Comparison of ENCODE assay signal across 34 cellular contexts in genomic region chr3:129473067-129473765, GRCh38. TPM values are rescaled to one million over a fixed set of nuclear protein-coding genes. Genes with fewer than 3 reads are reported as not detected.
"Had no signal": no experiment of that assay in that cellular context is flagged by ENCODE, and none has a peak within 500 bp of the region (broad histone marks: within the 10 kb centered on the region; RNA-seq: fewer than 3 reads in every experiment).

No MANE protein-coding gene starts in this region.

- H3K9me3 ChIP-seq: ascending aorta, breast epithelium, Peyer's patch had no signal

- H3K9ac ChIP-seq: KMS-11 had no signal

- H3K4me2 ChIP-seq: KMS-11 had no signal

- DNase-seq: activated CD4-positive, alpha-beta T cell treated with anti-CD3 and anti-CD28 coated beads, Interleukin-2, amount 10 ng/mL, durations not matched to agents 24 days and 14 days; activated CD4-positive, alpha-beta T cell treated with anti-CD3 and anti-CD28 coated beads, Interleukin-2, amount 50 U/mL, for 4 hours; activated CD8-positive, alpha-beta T cell treated with anti-CD3 and anti-CD28 coated beads for 36 hours; activated gamma-delta T cell; activated naive CD4-positive, alpha-beta T cell treated with Interleukin-2 at 50 U/mL for 16 hours; activated naive CD8-positive, alpha-beta T cell treated with anti-CD3 and anti-CD28 coated beads, Interleukin-2, amount 10 ng/mL, durations not matched to agents 7 days and 5 days; activated T-cell treated with anti-CD3 and anti-CD28 coated beads, Interleukin-2, amount 50 U/mL, for 1 hour; amygdala; MM.1S; MV-4-11; NCI-H1092; NCI-H1436 treated with DMSO at 0.1 percent for 48 hours; NCI-H1694 treated with DMSO at 0.1 percent for 48 hours; NCI-H2029; NCI-H345; NCI-H524 treated with DMSO at 0.1 percent for 48 hours; PC-3; Peyer's patch; SIG-M5; SW 1271; T1000 had no signal

- H3K27ac ChIP-seq: ascending aorta, breast epithelium, KMS-11, Peyer's patch, RWPE1 had no signal

- H3K36me3 ChIP-seq: breast epithelium had no signal

- H3K27me3 ChIP-seq: ascending aorta, breast epithelium, Peyer's patch had no signal

- H3K4me3 ChIP-seq: ascending aorta, breast epithelium, Peyer's patch had no signal

- ATAC-seq: activated CD8-positive, alpha-beta T cell treated with anti-CD3 and anti-CD28 coated beads for 36 hours; PC-3; Right ventricle myocardium inferior had no signal

- H3K4me1 ChIP-seq: ascending aorta, breast epithelium had no signal

RNA-seq across cellular contexts. Expression of gene EFCAB12, which starts 44.8 kb away (rescaled TPM):
- total RNA-seq: ascending aorta, NCI-H460, Right ventricle myocardium inferior had no signal

RNA-seq across cellular contexts. Expression of gene RHO, which starts 55.2 kb away (rescaled TPM):
- total RNA-seq: activated CD4-positive, alpha-beta T cell treated with anti-CD3 and anti-CD28 coated beads, Interleukin-2, amount 10 ng/mL, durations not matched to agents 24 days and 14 days; activated CD8-positive, alpha-beta memory T cell treated with anti-CD3 and anti-CD28 coated beads for 36 hours; activated CD8-positive, alpha-beta T cell treated with anti-CD3 and anti-CD28 coated beads for 36 hours; activated naive CD8-positive, alpha-beta T cell treated with anti-CD3 and anti-CD28 coated beads, Interleukin-2, amount 10 ng/mL, durations not matched to agents 7 days and 5 days; activated T-helper 2 cell treated with anti-CD3 and anti-CD28 coated beads, Interferon-gamma antibody, Interleukin-2, Interleukin-4, amounts not matched to agents 10 μg/mL and 5 μg/mL and 100 μg/mL, durations not matched to agents 14 hours and 24 hours and 36 hours; ascending aorta; cardiac septum; LHCN-M2; NCI-H460; PC-3; Peyer's patch; Right ventricle myocardium inferior; T-helper 1 cell treated with Interleukin-12 subunit alpha and Interleukin-12 subunit beta and Interleukin-4 antibody, amounts not matched to agents 30 ng/mL and 1 ng/mL, for 36 hours; T-helper 2 cell treated with Interferon-gamma antibody and Interleukin-4, amounts not matched to agents 100 ng/mL and 5 ng/mL, for 36 hours had no signal
- polyA plus RNA-seq: adipose tissue had no signal
